18 cellular contexts compared by ENCODE assay signal in genomic region chr2:136359121-136359965, GRCh38.
DNase-seq lines count a peak whose midpoint lies in the region; ATAC-seq and TF ChIP-seq lines count a peak whose summit lies in the region.
"Had no signal": no experiment of that assay in that cellular context is flagged by ENCODE, and none has a peak within 500 bp of the region (broad histone marks: within the 10 kb centered on the region; RNA-seq: fewer than 3 reads in every experiment).

No MANE protein-coding gene starts in this region.

- peaks cover 49% of the 10 kb centered on the region for H3K4me1 Mint-ChIP-seq in activated naive CD4-positive, alpha-beta T cell treated with anti-CD3 and anti-CD28 coated beads, Interleukin-2, amount 50 U/mL, for 24 hours
- peaks cover 27% of the 10 kb centered on the region for H3K4me1 Mint-ChIP-seq in activated naive CD4-positive, alpha-beta T cell treated with anti-CD3 and anti-CD28 coated beads, Interleukin-2, amount 10 ng/mL, durations not matched to agents 7 days and 5 days
- peaks cover 61% of the 10 kb centered on the region for H3K4me1 Mint-ChIP-seq in activated CD8-positive, alpha-beta T cell treated with anti-CD3 and anti-CD28 coated beads for 36 hours (ENCODE audit: low read depth)
- H3K4me1 Mint-ChIP-seq in activated naive CD8-positive, alpha-beta T cell treated with anti-CD3 and anti-CD28 coated beads, Interleukin-2, amount 50 U/mL, for 24 hours = peaks cover 77% of the 10 kb centered on the region
- H3K4me1 Mint-ChIP-seq in stimulated activated naive CD8-positive, alpha-beta T cell treated with anti-CD3 and anti-CD28 coated beads, Interleukin-15, Interleukin-2, amounts not matched to agents 100 ng/mL and 50 ng/mL, for 24 hours (ENCODE audit: low read depth) = peaks cover 73% of the 10 kb centered on the region

- no peaks in the 10 kb centered on the region for H3K36me3 Mint-ChIP-seq in activated naive CD4-positive, alpha-beta T cell treated with anti-CD3 and anti-CD28 coated beads, Interleukin-2, amount 50 U/mL, for 24 hours
- no peaks in the 10 kb centered on the region for H3K36me3 Mint-ChIP-seq in activated naive CD4-positive, alpha-beta T cell treated with anti-CD3 and anti-CD28 coated beads, Interleukin-2, amount 10 ng/mL, durations not matched to agents 7 days and 5 days
- no peaks in the 10 kb centered on the region for H3K36me3 Mint-ChIP-seq in activated CD8-positive, alpha-beta T cell treated with anti-CD3 and anti-CD28 coated beads for 36 hours (ENCODE audit: low read depth)
- H3K36me3 Mint-ChIP-seq in activated naive CD8-positive, alpha-beta T cell treated with anti-CD3 and anti-CD28 coated beads, Interleukin-2, amount 50 U/mL, for 24 hours (ENCODE audit: low read depth) = no peaks in the 10 kb centered on the region
- no peaks in the 10 kb centered on the region for H3K36me3 Mint-ChIP-seq in stimulated activated naive CD8-positive, alpha-beta T cell treated with anti-CD3 and anti-CD28 coated beads, Interleukin-15, Interleukin-2, amounts not matched to agents 100 ng/mL and 50 ng/mL, for 24 hours (ENCODE audit: low read depth)
- H3K36me3 Mint-ChIP-seq: IgD-negative memory B cell had no signal

- POLR2A ChIA-PET in activated CD8-positive, alpha-beta T cell treated with anti-CD3 and anti-CD28 coated beads for 36 hours (lab: Charles Lee) = interaction anchor here (0.6 to 1.4 kb wide), 4 partner anchors 32 to 364 kb away, joined by 3 to 9 read pairs (median 4); no protein-coding TSS in a partner anchor

- peak; percentile 66 for ATAC-seq in activated CD8-positive, alpha-beta T cell treated with anti-CD3 and anti-CD28 coated beads for 36 hours
- ATAC-seq in activated naive CD8-positive, alpha-beta T cell treated with anti-CD3 and anti-CD28 coated beads, Interleukin-2, amount 50 U/mL, for 24 hours = peak; percentile 69
- ATAC-seq in HG02798 (IDR thresholded peaks at IDR 0.05; ENCODE audit: poor library complexity, unreplicated experiment) (no peak), heart left ventricle (no peak)

- H3K36me3 ChIP-seq in heart left ventricle = no peaks in the 10 kb centered on the region
- H3K36me3 ChIP-seq: BE2C had no signal

- H3K4me1 ChIP-seq in heart left ventricle = no peaks in the 10 kb centered on the region
- H3K4me1 ChIP-seq: BE2C had no signal

- H3K27ac ChIP-seq in heart left ventricle = no peak overlapping the region
- H3K27ac ChIP-seq: GM23248, HL-60 had no signal

- no peaks in the 10 kb centered on the region for H3K9me3 ChIP-seq in heart left ventricle
- H3K9me3 ChIP-seq: BE2C had no signal

- no peak for TF ChIP-seq POLR2A in heart left ventricle (IDR thresholded peaks at IDR 0.05)

- no peak for DNase-seq in activated naive CD4-positive, alpha-beta T cell treated with anti-CD3 and anti-CD28 coated beads, Interleukin-2, amount 10 ng/mL, durations not matched to agents 7 days and 5 days
- peak; percentile 48 for DNase-seq in activated CD8-positive, alpha-beta T cell treated with anti-CD3 and anti-CD28 coated beads for 36 hours
- no peak for DNase-seq in activated naive CD8-positive, alpha-beta T cell treated with anti-CD3 and anti-CD28 coated beads, Interleukin-2, amount 50 U/mL, for 24 hours
- DNase-seq in GM20000 (ENCODE audit: low spot score) (no peak), heart left ventricle (no peak)
- DNase-seq: BE2C; CD4-positive, alpha-beta T cell; GM23248; HCEC 1CT; NCI-H1105 treated with DMSO at 0.1 percent for 48 hours; NCI-H1694 treated with DMSO at 0.1 percent for 48 hours; NCI-H526 treated with DMSO at 0.1 percent for 48 hours; OCI-M1 had no signal

- no peaks in the 10 kb centered on the region for H3K27me3 ChIP-seq in heart left ventricle
- H3K27me3 ChIP-seq: BE2C had no signal

- CTCF ChIA-PET in activated naive CD4-positive, alpha-beta T cell treated with anti-CD3 and anti-CD28 coated beads, Interleukin-2, amount 10 ng/mL, durations not matched to agents 7 days and 5 days (lab: Charles Lee) = interaction anchor here (0.7 to 1.5 kb wide), 2 partner anchors 17 to 170 kb away, joined by 3 read pairs; no protein-coding TSS in a partner anchor
- CTCF ChIA-PET in activated CD8-positive, alpha-beta T cell treated with anti-CD3 and anti-CD28 coated beads for 36 hours (lab: Charles Lee) = interaction anchor here (0.9 to 1.5 kb wide), 3 partner anchors 20 to 120 kb away, joined by 3 to 4 read pairs (median 3); no protein-coding TSS in a partner anchor

- H3K9me3 Mint-ChIP-seq in activated naive CD4-positive, alpha-beta T cell treated with anti-CD3 and anti-CD28 coated beads, Interleukin-2, amount 50 U/mL, for 24 hours = no peaks in the 10 kb centered on the region
- no peaks in the 10 kb centered on the region for H3K9me3 Mint-ChIP-seq in activated naive CD4-positive, alpha-beta T cell treated with anti-CD3 and anti-CD28 coated beads, Interleukin-2, amount 10 ng/mL, durations not matched to agents 7 days and 5 days
- no peaks in the 10 kb centered on the region for H3K9me3 Mint-ChIP-seq in activated CD8-positive, alpha-beta T cell treated with anti-CD3 and anti-CD28 coated beads for 36 hours
- H3K9me3 Mint-ChIP-seq in activated naive CD8-positive, alpha-beta T cell treated with anti-CD3 and anti-CD28 coated beads, Interleukin-2, amount 50 U/mL, for 24 hours = no peaks in the 10 kb centered on the region
- no peaks in the 10 kb centered on the region for H3K9me3 Mint-ChIP-seq in stimulated activated naive CD8-positive, alpha-beta T cell treated with anti-CD3 and anti-CD28 coated beads, Interleukin-15, Interleukin-2, amounts not matched to agents 100 ng/mL and 50 ng/mL, for 24 hours
- H3K9me3 Mint-ChIP-seq: CD4-positive, alpha-beta T cell; IgD-negative memory B cell had no signal

- H3K4me3 ChIP-seq in heart left ventricle = no peak overlapping the region
- H3K4me3 ChIP-seq: GM23248 had no signal

- no peaks in the 10 kb centered on the region for H3K27me3 Mint-ChIP-seq in activated naive CD4-positive, alpha-beta T cell treated with anti-CD3 and anti-CD28 coated beads, Interleukin-2, amount 50 U/mL, for 24 hours
- peaks cover 15% of the 10 kb centered on the region for H3K27me3 Mint-ChIP-seq in activated naive CD4-positive, alpha-beta T cell treated with anti-CD3 and anti-CD28 coated beads, Interleukin-2, amount 10 ng/mL, durations not matched to agents 7 days and 5 days
- H3K27me3 Mint-ChIP-seq in activated CD8-positive, alpha-beta T cell treated with anti-CD3 and anti-CD28 coated beads for 36 hours = peaks cover 3% of the 10 kb centered on the region
- peaks cover 13% of the 10 kb centered on the region for H3K27me3 Mint-ChIP-seq in activated naive CD8-positive, alpha-beta T cell treated with anti-CD3 and anti-CD28 coated beads, Interleukin-2, amount 50 U/mL, for 24 hours
- peaks cover 11% of the 10 kb centered on the region for H3K27me3 Mint-ChIP-seq in stimulated activated naive CD8-positive, alpha-beta T cell treated with anti-CD3 and anti-CD28 coated beads, Interleukin-15, Interleukin-2, amounts not matched to agents 100 ng/mL and 50 ng/mL, for 24 hours
- H3K27me3 Mint-ChIP-seq: CD4-positive, alpha-beta T cell had no signal

- intact Hi-C loops in activated CD8-positive, alpha-beta T cell treated with anti-CD3 and anti-CD28 coated beads for 36 hours (cut with micrococcal nuclease) = no loop called here
- intact Hi-C loops in heart left ventricle (cut with DNase I) = no loop called here

- 90 to 95% (median 92%) methylated on average over 5 of the region's 5 CpGs for WGBS in heart left ventricle, 4 donors

- TF ChIP-seq CTCF in activated CD8-positive, alpha-beta T cell treated with anti-CD3 and anti-CD28 coated beads for 36 hours (IDR thresholded peaks at IDR 0.05) = no peak
- TF ChIP-seq CTCF in GM20000 (IDR thresholded peaks at IDR 0.05; ENCODE audit: extremely low read depth, missing control alignments) (no peak), heart left ventricle (IDR thresholded peaks at IDR 0.05) (no peak)

- H3K4me3 Mint-ChIP-seq in activated naive CD4-positive, alpha-beta T cell treated with anti-CD3 and anti-CD28 coated beads, Interleukin-2, amount 50 U/mL, for 24 hours = no peak overlapping the region
- H3K4me3 Mint-ChIP-seq in activated naive CD4-positive, alpha-beta T cell treated with anti-CD3 and anti-CD28 coated beads, Interleukin-2, amount 10 ng/mL, durations not matched to agents 7 days and 5 days = no peak overlapping the region
- no peak overlapping the region for H3K4me3 Mint-ChIP-seq in activated CD8-positive, alpha-beta T cell treated with anti-CD3 and anti-CD28 coated beads for 36 hours
- H3K4me3 Mint-ChIP-seq in activated naive CD8-positive, alpha-beta T cell treated with anti-CD3 and anti-CD28 coated beads, Interleukin-2, amount 50 U/mL, for 24 hours = peak overlapping the region; percentile 44
- H3K4me3 Mint-ChIP-seq in stimulated activated naive CD8-positive, alpha-beta T cell treated with anti-CD3 and anti-CD28 coated beads, Interleukin-15, Interleukin-2, amounts not matched to agents 100 ng/mL and 50 ng/mL, for 24 hours = peak overlapping the region; percentile 65
- H3K4me3 Mint-ChIP-seq: CD4-positive, alpha-beta T cell; IgD-negative memory B cell had no signal

- peak overlapping the region; percentile 70 for H3K27ac Mint-ChIP-seq in activated naive CD4-positive, alpha-beta T cell treated with anti-CD3 and anti-CD28 coated beads, Interleukin-2, amount 50 U/mL, for 24 hours
- no peak overlapping the region for H3K27ac Mint-ChIP-seq in activated naive CD4-positive, alpha-beta T cell treated with anti-CD3 and anti-CD28 coated beads, Interleukin-2, amount 10 ng/mL, durations not matched to agents 7 days and 5 days
- peak overlapping the region; percentile 68 for H3K27ac Mint-ChIP-seq in activated CD8-positive, alpha-beta T cell treated with anti-CD3 and anti-CD28 coated beads for 36 hours
- peak overlapping the region; percentile 83 for H3K27ac Mint-ChIP-seq in activated naive CD8-positive, alpha-beta T cell treated with anti-CD3 and anti-CD28 coated beads, Interleukin-2, amount 50 U/mL, for 24 hours
- peak overlapping the region; percentile 88 for H3K27ac Mint-ChIP-seq in stimulated activated naive CD8-positive, alpha-beta T cell treated with anti-CD3 and anti-CD28 coated beads, Interleukin-15, Interleukin-2, amounts not matched to agents 100 ng/mL and 50 ng/mL, for 24 hours
- H3K27ac Mint-ChIP-seq: CD4-positive, alpha-beta T cell had no signal

Comparison
In these comparisons a context has a peak if more than half of its experiments do, and no peak if none do; other contexts are left out.
1. H3K4me3 Mint-ChIP-seq: peak in activated naive CD8-positive, alpha-beta T cell treated with anti-CD3 and anti-CD28 coated beads, Interleukin-2, amount 50 U/mL, for 24 hours (single experiment) and stimulated activated naive CD8-positive, alpha-beta T cell treated with anti-CD3 and anti-CD28 coated beads, Interleukin-15, Interleukin-2, amounts not matched to agents 100 ng/mL and 50 ng/mL, for 24 hours (single experiment); none in activated naive CD4-positive, alpha-beta T cell treated with anti-CD3 and anti-CD28 coated beads, Interleukin-2, amount 50 U/mL, for 24 hours (single experiment), activated naive CD4-positive, alpha-beta T cell treated with anti-CD3 and anti-CD28 coated beads, Interleukin-2, amount 10 ng/mL, durations not matched to agents 7 days and 5 days (single experiment) and activated CD8-positive, alpha-beta T cell treated with anti-CD3 and anti-CD28 coated beads for 36 hours (single experiment).
2. ATAC-seq: peak in activated CD8-positive, alpha-beta T cell treated with anti-CD3 and anti-CD28 coated beads for 36 hours (single experiment) and activated naive CD8-positive, alpha-beta T cell treated with anti-CD3 and anti-CD28 coated beads, Interleukin-2, amount 50 U/mL, for 24 hours (single experiment); none in HG02798 (single experiment) and heart left ventricle (0 of 4).